In genomic region chr10:131433566-131433965, GRCh38 we compare ENCODE assay signal across 1 cellular context.
TF ChIP-seq lines count a peak whose summit lies in the region.

No MANE protein-coding gene starts in this region.

TF ChIP-seq in H1, 55 proteins besides CTCF, POLR2A, EP300 and RAD21 (continued from another document):
- TF ChIP-seq MAFK (IDR thresholded peaks at IDR 0.05; ENCODE audit: low read depth, low read length) (no peak), MAX (IDR thresholded peaks at IDR 0.05) (no peak), CHD1 (IDR thresholded peaks at IDR 0.05; ENCODE audit: low read depth, low read length) (no peak), PHF8 (conservative IDR thresholded peaks at IDR 0.05; ENCODE audit: low read depth, low read length) (no peak)
- TF ChIP-seq, protein P1, sequence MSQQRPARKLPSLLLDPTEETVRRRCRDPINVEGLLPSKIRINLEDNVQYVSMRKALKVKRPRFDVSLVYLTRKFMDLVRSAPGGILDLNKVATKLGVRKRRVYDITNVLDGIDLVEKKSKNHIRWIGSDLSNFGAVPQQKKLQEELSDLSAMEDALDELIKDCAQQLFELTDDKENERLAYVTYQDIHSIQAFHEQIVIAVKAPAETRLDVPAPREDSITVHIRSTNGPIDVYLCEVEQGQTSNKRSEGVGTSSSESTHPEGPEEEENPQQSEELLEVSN (IDR thresholded peaks at IDR 0.05), result no peak
